ENCODE assay signal across 22 cellular contexts in genomic region chr6:64467656-64468055, GRCh38.
"Had no signal": no experiment of that assay in that cellular context is flagged by ENCODE, and none has a peak within 500 bp of the region (broad histone marks: within the 10 kb centered on the region; RNA-seq: fewer than 3 reads in every experiment).

No MANE protein-coding gene starts in this region.

- H3K4me3 ChIP-seq: MG63 had no signal

- H3K9me3 ChIP-seq: MG63, SK-N-SH had no signal

- H3K27me3 ChIP-seq: MG63 had no signal

- H3K9ac ChIP-seq: SK-N-SH had no signal

- DNase-seq: IMR-90, Karpas-422, KG1, MG63, NCI-H1092, NCI-H1105 treated with DMSO at 0.1 percent for 48 hours, NCI-H1417 treated with DMSO at 0.1 percent for 48 hours, NCI-H146, NCI-H1694 treated with DMSO at 0.1 percent for 48 hours, NCI-H1930, NCI-H2081, NCI-H2107, NCI-H226, NCI-H446, NCI-H510A, NCI-H524 treated with DMSO at 0.1 percent for 48 hours, NCI-H69, NCI-H774, RPMI8226, SHP77, SK-N-SH had no signal

- ATAC-seq: HepG2 had no signal

- H3K4me2 ChIP-seq: SK-N-SH had no signal

- H3K36me3 ChIP-seq: MG63 had no signal
